ENCODE assay signal across 1 cellular context in the genomic region with DNA sequence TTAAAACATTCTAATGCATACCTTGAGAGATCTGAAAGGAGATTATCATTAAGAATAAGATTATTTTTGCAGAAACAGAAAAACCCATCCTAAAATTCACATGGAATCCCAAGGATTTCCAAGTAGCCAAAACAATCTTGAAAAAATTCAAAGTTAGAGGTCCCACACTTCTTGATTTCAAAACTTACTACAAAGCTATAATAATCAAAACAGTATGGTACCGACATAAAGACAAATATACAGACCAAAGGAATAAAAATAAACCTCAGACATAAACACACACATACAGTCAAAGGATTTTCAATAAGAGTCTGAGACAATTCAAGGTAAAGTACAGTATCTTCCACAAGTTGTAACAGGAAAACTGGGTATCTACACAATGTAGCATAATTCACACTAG.
TF ChIP-seq lines count a peak whose summit lies in the region.

No MANE protein-coding gene starts in this region.

TF ChIP-seq in GM12878, 131 proteins besides CTCF, POLR2A, EP300 and RAD21:
- TF ChIP-seq, protein P1, sequence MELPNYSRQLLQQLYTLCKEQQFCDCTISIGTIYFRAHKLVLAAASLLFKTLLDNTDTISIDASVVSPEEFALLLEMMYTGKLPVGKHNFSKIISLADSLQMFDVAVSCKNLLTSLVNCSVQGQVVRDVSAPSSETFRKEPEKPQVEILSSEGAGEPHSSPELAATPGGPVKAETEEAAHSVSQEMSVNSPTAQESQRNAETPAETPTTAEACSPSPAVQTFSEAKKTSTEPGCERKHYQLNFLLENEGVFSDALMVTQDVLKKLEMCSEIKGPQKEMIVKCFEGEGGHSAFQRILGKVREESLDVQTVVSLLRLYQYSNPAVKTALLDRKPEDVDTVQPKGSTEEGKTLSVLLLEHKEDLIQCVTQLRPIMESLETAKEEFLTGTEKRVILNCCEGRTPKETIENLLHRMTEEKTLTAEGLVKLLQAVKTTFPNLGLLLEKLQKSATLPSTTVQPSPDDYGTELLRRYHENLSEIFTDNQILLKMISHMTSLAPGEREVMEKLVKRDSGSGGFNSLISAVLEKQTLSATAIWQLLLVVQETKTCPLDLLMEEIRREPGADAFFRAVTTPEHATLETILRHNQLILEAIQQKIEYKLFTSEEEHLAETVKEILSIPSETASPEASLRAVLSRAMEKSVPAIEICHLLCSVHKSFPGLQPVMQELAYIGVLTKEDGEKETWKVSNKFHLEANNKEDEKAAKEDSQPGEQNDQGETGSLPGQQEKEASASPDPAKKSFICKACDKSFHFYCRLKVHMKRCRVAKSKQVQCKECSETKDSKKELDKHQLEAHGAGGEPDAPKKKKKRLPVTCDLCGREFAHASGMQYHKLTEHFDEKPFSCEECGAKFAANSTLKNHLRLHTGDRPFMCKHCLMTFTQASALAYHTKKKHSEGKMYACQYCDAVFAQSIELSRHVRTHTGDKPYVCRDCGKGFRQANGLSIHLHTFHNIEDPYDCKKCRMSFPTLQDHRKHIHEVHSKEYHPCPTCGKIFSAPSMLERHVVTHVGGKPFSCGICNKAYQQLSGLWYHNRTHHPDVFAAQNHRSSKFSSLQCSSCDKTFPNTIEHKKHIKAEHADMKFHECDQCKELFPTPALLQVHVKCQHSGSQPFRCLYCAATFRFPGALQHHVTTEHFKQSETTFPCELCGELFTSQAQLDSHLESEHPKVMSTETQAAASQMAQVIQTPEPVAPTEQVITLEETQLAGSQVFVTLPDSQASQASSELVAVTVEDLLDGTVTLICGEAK (IDR thresholded peaks at IDR 0.05; ENCODE audit: borderline replicate concordance): no peak
- peak; percentile 67; the same call in 1 of the 2 replicates for TF ChIP-seq ZNF217 (IDR thresholded peaks at IDR 0.05)
